In genomic region chr14:96086574-96087077, GRCh38 we compare ENCODE assay signal across 16 cellular contexts. TPM values are rescaled to one million over a fixed set of nuclear protein-coding genes. Genes with fewer than 3 reads are reported as not detected.
DNase-seq lines count a peak whose midpoint lies in the region; ATAC-seq and TF ChIP-seq lines count a peak whose summit lies in the region.
"Had no signal": no experiment of that assay in that cellular context is flagged by ENCODE, and none has a peak within 500 bp of the region (broad histone marks: within the 10 kb centered on the region; RNA-seq: fewer than 3 reads in every experiment).

No MANE protein-coding gene starts in this region.

- TF ChIP-seq CTCF in fibroblast of mammary gland (conservative IDR thresholded peaks at IDR 0.05; ENCODE audit: control insufficient read depth, insufficient read depth, low read depth, low read length) = peak; percentile 21
- no peak for TF ChIP-seq CTCF in mesothelial cell of epicardium (IDR thresholded peaks at IDR 0.05; ENCODE audit: unreplicated experiment)

- peak; percentile 81 for DNase-seq in ELR (ENCODE audit: low read depth)
- peak; percentile 96 for DNase-seq in RPMI7951 (ENCODE audit: low read depth)
- peak; percentile 53 for DNase-seq in fibroblast of mammary gland (ENCODE audit: low read depth)
- DNase-seq in mesothelial cell of epicardium (ENCODE audit: low spot score in 2 of 2, unreplicated experiment in 2 of 2) = no peak
- no peak for DNase-seq in COLO668 (lab: John Stamatoyannopoulos, UW; ENCODE audit: unreplicated experiment)
- DNase-seq: activated CD4-positive, alpha-beta T cell treated with anti-CD3 and anti-CD28 coated beads for 1 hour; CD8-positive, alpha-beta T cell; central memory CD4-positive, alpha-beta T cell; heart left ventricle; NCI-H2171; ovary; Right ventricle myocardium superior had no signal

- no peak overlapping the region for H3K4me3 ChIP-seq in fibroblast of mammary gland (ENCODE audit: control insufficient read depth, low read depth, low read length)
- no peak overlapping the region for H3K4me3 ChIP-seq in skeletal muscle satellite cell (ENCODE audit: low read length)
- H3K4me3 ChIP-seq: heart left ventricle, ovary had no signal

- ATAC-seq in HG02798 (IDR thresholded peaks at IDR 0.05; ENCODE audit: poor library complexity, unreplicated experiment) (no peak), HG03280 (IDR thresholded peaks at IDR 0.05; ENCODE audit: unreplicated experiment) (no peak)
- ATAC-seq: activated naive CD4-positive, alpha-beta T cell treated with anti-CD3 and anti-CD28 coated beads, Interleukin-2, amount 50 U/mL, for 72 hours; CD8-positive, alpha-beta T cell; heart left ventricle had no signal

- no peaks in the 10 kb centered on the region for H3K27me3 ChIP-seq in skeletal muscle satellite cell (ENCODE audit: control insufficient read depth, insufficient read depth, low read length)
- H3K27me3 ChIP-seq: ovary had no signal

- peaks cover 39% of the 10 kb centered on the region for H3K4me1 ChIP-seq in skeletal muscle satellite cell (ENCODE audit: control insufficient read depth, insufficient read depth, low read length)

- H3K4me2 ChIP-seq in skeletal muscle satellite cell (ENCODE audit: low read length) = peak overlapping the region; percentile 64

- no peaks in the 10 kb centered on the region for H3K9me3 ChIP-seq in skeletal muscle satellite cell (replicated peaks; ENCODE audit: low read length)
- H3K9me3 ChIP-seq: heart left ventricle, ovary had no signal

- peak overlapping the region; percentile 34 for H3K9ac ChIP-seq in skeletal muscle satellite cell (ENCODE audit: low read depth, low read length)

- H3K9me3 Mint-ChIP-seq in mesothelial cell of epicardium = no peaks in the 10 kb centered on the region
- H3K9me3 Mint-ChIP-seq: activated naive CD4-positive, alpha-beta T cell treated with anti-CD3 and anti-CD28 coated beads, Interleukin-2, amount 50 U/mL, for 72 hours; CD8-positive, alpha-beta T cell had no signal

- H3K27me3 Mint-ChIP-seq in mesothelial cell of epicardium (ENCODE audit: low read depth) = no peaks in the 10 kb centered on the region

- peaks cover 11% of the 10 kb centered on the region for H3K36me3 Mint-ChIP-seq in mesothelial cell of epicardium
- H3K36me3 Mint-ChIP-seq: activated naive CD4-positive, alpha-beta T cell treated with anti-CD3 and anti-CD28 coated beads, Interleukin-2, amount 50 U/mL, for 72 hours; CD8-positive, alpha-beta T cell had no signal

- no peak overlapping the region for H3K27ac Mint-ChIP-seq in mesothelial cell of epicardium
- H3K27ac Mint-ChIP-seq: CD8-positive, alpha-beta T cell had no signal

- peaks cover 17% of the 10 kb centered on the region for H3K4me1 Mint-ChIP-seq in mesothelial cell of epicardium

- no peak overlapping the region for H3K4me3 Mint-ChIP-seq in mesothelial cell of epicardium
- H3K4me3 Mint-ChIP-seq: CD8-positive, alpha-beta T cell had no signal

- H3K36me3 ChIP-seq in skeletal muscle satellite cell (ENCODE audit: insufficient read depth, low read length) = peaks cover 28% of the 10 kb centered on the region
- H3K36me3 ChIP-seq: ovary had no signal

RNA-seq across cellular contexts. Expression of gene C14orf132, which starts 47.5 kb away (rescaled TPM):
- total RNA-seq in RPMI7951 (2014; rRNA removed; shearing (Covaris generic)) = 22.6 and 24.6 TPM in 2 replicates
- 5.1 and 9.4 TPM in 2 replicates for total RNA-seq in skeletal muscle satellite cell (2012; rRNA removed)
- 35.4 to 40.6 TPM (median 35.9 TPM) in 3 replicates for total RNA-seq in mesothelial cell of epicardium

Comparison
In these comparisons a context has a peak if more than half of its experiments do, and no peak if none do; other contexts are left out.
1. DNase-seq: peak in ELR (single experiment), RPMI7951 (single experiment) and fibroblast of mammary gland (single experiment); none in mesothelial cell of epicardium (0 of 2) and COLO668 (single experiment).